22 cellular contexts compared by ENCODE assay signal in genomic region chr17:63437287-63438091, GRCh38. TPM values are rescaled to one million over a fixed set of nuclear protein-coding genes. Genes with fewer than 3 reads are reported as not detected.
A peak's percentile ranks its signal among the peaks of the same experiment; 100 is the strongest.
DNase-seq lines count a peak whose midpoint lies in the region; ATAC-seq and TF ChIP-seq lines count a peak whose summit lies in the region.
"Had no signal": no experiment of that assay in that cellular context is flagged by ENCODE, and none has a peak within 500 bp of the region (broad histone marks: within the 10 kb centered on the region; RNA-seq: fewer than 3 reads in every experiment).

No MANE protein-coding gene starts in this region.

- H3K4me3 Mint-ChIP-seq in activated naive CD4-positive, alpha-beta T cell treated with anti-CD3 and anti-CD28 coated beads, Interleukin-2, amount 10 ng/mL, durations not matched to agents 7 days and 5 days = no peak overlapping the region
- H3K4me3 Mint-ChIP-seq in stimulated activated effector memory CD8-positive, alpha-beta T cell treated with anti-CD3 and anti-CD28 coated beads, Interleukin-12 subunit alpha, Interleukin-12 subunit beta, amount 100 ng/mL, for 72 hours = no peak overlapping the region
- H3K4me3 Mint-ChIP-seq in activated naive CD8-positive, alpha-beta T cell treated with anti-CD3 and anti-CD28 coated beads for 36 hours = no peak overlapping the region
- H3K4me3 Mint-ChIP-seq: activated T-helper 17 cell treated with anti-CD3 and anti-CD28 coated beads, Interleukin-2, amount 50 U/mL, for 72 hours; memory B cell; nephron had no signal

- H3K36me3 ChIP-seq in prostate gland = no peaks in the 10 kb centered on the region
- H3K36me3 ChIP-seq: right atrium auricular region had no signal

- 78% methylated on average over 49 of the region's 55 CpGs for WGBS in prostate gland

- CTCF ChIA-PET in activated naive CD4-positive, alpha-beta T cell treated with anti-CD3 and anti-CD28 coated beads, Interleukin-2, amount 10 ng/mL, durations not matched to agents 7 days and 5 days (lab: Charles Lee) = interaction anchor here (1.1 to 18.5 kb wide), 4 partner anchors 7 to 174 kb away, joined by 4 to 273 read pairs (median 16); no protein-coding TSS in a partner anchor

- H3K36me3 Mint-ChIP-seq in activated naive CD4-positive, alpha-beta T cell treated with anti-CD3 and anti-CD28 coated beads, Interleukin-2, amount 10 ng/mL, durations not matched to agents 7 days and 5 days = peaks cover 3% of the 10 kb centered on the region
- H3K36me3 Mint-ChIP-seq in stimulated activated effector memory CD8-positive, alpha-beta T cell treated with anti-CD3 and anti-CD28 coated beads, Interleukin-12 subunit alpha, Interleukin-12 subunit beta, amount 100 ng/mL, for 72 hours = no peaks in the 10 kb centered on the region
- no peaks in the 10 kb centered on the region for H3K36me3 Mint-ChIP-seq in activated naive CD8-positive, alpha-beta T cell treated with anti-CD3 and anti-CD28 coated beads for 36 hours
- H3K36me3 Mint-ChIP-seq: memory B cell had no signal

- no peak for ATAC-seq in stimulated activated effector memory CD8-positive, alpha-beta T cell treated with anti-CD3 and anti-CD28 coated beads, Interleukin-12 subunit alpha, Interleukin-12 subunit beta, amount 100 ng/mL, for 72 hours
- ATAC-seq in stimulated activated naive CD8-positive, alpha-beta T cell treated with anti-CD3 and anti-CD28 coated beads, Interleukin-15, Interleukin-2, amounts not matched to agents 100 U/mL and 50 U/mL, for 24 hours = no peak
- ATAC-seq: activated T-helper 17 cell treated with anti-CD3 and anti-CD28 coated beads, Interleukin-2, amount 50 U/mL, for 72 hours had no signal

- intact Hi-C loops in prostate gland (cut with DNase I) = no loop called here

- peaks cover 60% of the 10 kb centered on the region for H3K4me1 Mint-ChIP-seq in activated naive CD4-positive, alpha-beta T cell treated with anti-CD3 and anti-CD28 coated beads, Interleukin-2, amount 10 ng/mL, durations not matched to agents 7 days and 5 days
- peaks cover 72% of the 10 kb centered on the region for H3K4me1 Mint-ChIP-seq in stimulated activated effector memory CD8-positive, alpha-beta T cell treated with anti-CD3 and anti-CD28 coated beads, Interleukin-12 subunit alpha, Interleukin-12 subunit beta, amount 100 ng/mL, for 72 hours
- peaks cover 20% of the 10 kb centered on the region for H3K4me1 Mint-ChIP-seq in activated naive CD8-positive, alpha-beta T cell treated with anti-CD3 and anti-CD28 coated beads for 36 hours

- H3K4me3 ChIP-seq in fibroblast of the aortic adventitia (ENCODE audit: low read depth, low read length) (peak overlapping the region; percentile 45), prostate gland (no peak overlapping the region)
- H3K4me3 ChIP-seq: coronary artery, SJSA1 had no signal

- peaks cover 34% of the 10 kb centered on the region for H3K4me1 ChIP-seq in prostate gland (replicated peaks)

- no peaks in the 10 kb centered on the region for H3K9me3 Mint-ChIP-seq in activated naive CD4-positive, alpha-beta T cell treated with anti-CD3 and anti-CD28 coated beads, Interleukin-2, amount 10 ng/mL, durations not matched to agents 7 days and 5 days
- H3K9me3 Mint-ChIP-seq in stimulated activated effector memory CD8-positive, alpha-beta T cell treated with anti-CD3 and anti-CD28 coated beads, Interleukin-12 subunit alpha, Interleukin-12 subunit beta, amount 100 ng/mL, for 72 hours = no peaks in the 10 kb centered on the region
- no peaks in the 10 kb centered on the region for H3K9me3 Mint-ChIP-seq in activated naive CD8-positive, alpha-beta T cell treated with anti-CD3 and anti-CD28 coated beads for 36 hours
- H3K9me3 Mint-ChIP-seq: activated T-helper 17 cell treated with anti-CD3 and anti-CD28 coated beads, Interleukin-2, amount 50 U/mL, for 72 hours; memory B cell; nephron had no signal

- H3K27me3 Mint-ChIP-seq in activated naive CD4-positive, alpha-beta T cell treated with anti-CD3 and anti-CD28 coated beads, Interleukin-2, amount 10 ng/mL, durations not matched to agents 7 days and 5 days = peaks cover 8% of the 10 kb centered on the region
- peaks cover 14% of the 10 kb centered on the region for H3K27me3 Mint-ChIP-seq in activated naive CD8-positive, alpha-beta T cell treated with anti-CD3 and anti-CD28 coated beads for 36 hours
- H3K27me3 Mint-ChIP-seq: activated T-helper 17 cell treated with anti-CD3 and anti-CD28 coated beads, Interleukin-2, amount 50 U/mL, for 72 hours had no signal

- no peak for DNase-seq in activated naive CD4-positive, alpha-beta T cell treated with anti-CD3 and anti-CD28 coated beads, Interleukin-2, amount 10 ng/mL, durations not matched to agents 7 days and 5 days
- DNase-seq in activated naive CD4-positive, alpha-beta T cell treated with anti-CD3 and anti-CD28 coated beads, Interleukin-2, amount 50 U/mL, for 16 hours = no peak
- DNase-seq in fibroblast of the aortic adventitia (ENCODE audit: low read depth) (peak; percentile 30), prostate gland (ENCODE audit: low spot score) (no peak)
- DNase-seq in stimulated activated effector memory CD8-positive, alpha-beta T cell treated with anti-CD3 and anti-CD28 coated beads, Interleukin-12 subunit alpha, Interleukin-12 subunit beta, amount 100 ng/mL, for 72 hours (ENCODE audit: low spot score in 2 of 2) = no peak
- DNase-seq in stimulated activated naive CD8-positive, alpha-beta T cell treated with anti-CD3 and anti-CD28 coated beads, Interleukin-15, Interleukin-2, amounts not matched to agents 100 U/mL and 50 U/mL, for 24 hours = no peak
- DNase-seq in activated naive CD8-positive, alpha-beta T cell treated with anti-CD3 and anti-CD28 coated beads for 36 hours = no peak
- DNase-seq: ACHN; activated CD4-positive, alpha-beta T cell treated with anti-CD3 and anti-CD28 coated beads, Interleukin-2, amount 50 U/mL, for 48 hours; amniotic stem cell; Caco-2; glutamatergic neuron; NCI-H1930; substantia nigra had no signal

- H3K27ac Mint-ChIP-seq in activated naive CD4-positive, alpha-beta T cell treated with anti-CD3 and anti-CD28 coated beads, Interleukin-2, amount 10 ng/mL, durations not matched to agents 7 days and 5 days = peak overlapping the region; percentile 72
- H3K27ac Mint-ChIP-seq in stimulated activated effector memory CD8-positive, alpha-beta T cell treated with anti-CD3 and anti-CD28 coated beads, Interleukin-12 subunit alpha, Interleukin-12 subunit beta, amount 100 ng/mL, for 72 hours = peak overlapping the region; percentile 48
- no peak overlapping the region for H3K27ac Mint-ChIP-seq in activated naive CD8-positive, alpha-beta T cell treated with anti-CD3 and anti-CD28 coated beads for 36 hours
- H3K27ac Mint-ChIP-seq: activated T-helper 17 cell treated with anti-CD3 and anti-CD28 coated beads, Interleukin-2, amount 50 U/mL, for 72 hours; memory B cell; nephron had no signal

- TF ChIP-seq CTCF in VCaP (conservative IDR thresholded peaks at IDR 0.05) (no peak), fibroblast of the aortic adventitia (IDR thresholded peaks at IDR 0.05; ENCODE audit: insufficient read depth, low read length) (no peak), prostate gland (IDR thresholded peaks at IDR 0.05) (no peak)

- no peaks in the 10 kb centered on the region for H3K9me3 ChIP-seq in prostate gland
- H3K9me3 ChIP-seq: Caco-2, right atrium auricular region, SJSA1 had no signal

- H3K27ac ChIP-seq in VCaP = peak overlapping the region; percentile 88
- H3K27ac ChIP-seq in prostate gland = peak overlapping the region in 1 of 2 donors; percentile 90
- H3K27ac ChIP-seq: coronary artery, SJSA1 had no signal

- H3K27me3 ChIP-seq in prostate gland (replicated peaks; ENCODE audit: insufficient read depth) = no peaks in the 10 kb centered on the region
- H3K27me3 ChIP-seq: right atrium auricular region, SJSA1 had no signal

- TF ChIP-seq POLR2A in prostate gland (IDR thresholded peaks at IDR 0.05) = no peak

RNA-seq across cellular contexts. Expression of gene CYB561, which starts 8.6 kb away (rescaled TPM):
- total RNA-seq in fibroblast of the aortic adventitia (ENCODE audit: low replicate concordance) (16.4 and 29.5 TPM in 2 replicates), prostate gland (100 to 1,000 TPM in 1 of 2 donors, 10 to 100 TPM in 1; 76.9 to 170 TPM)
- 1 to 10 TPM; 1.1 to 2.2 TPM for total RNA-seq in activated naive CD8-positive, alpha-beta T cell treated with anti-CD3 and anti-CD28 coated beads for 36 hours
- total RNA-seq: G401 had no signal

RNA-seq across cellular contexts. Expression of gene ACE, which starts 39.4 kb away (rescaled TPM):
- total RNA-seq in fibroblast of the aortic adventitia (ENCODE audit: low replicate concordance) = 16.9 and 24.3 TPM in 2 replicates
- total RNA-seq in prostate gland = 10 to 100 TPM; 42.8 to 54.6 TPM
- total RNA-seq in activated naive CD8-positive, alpha-beta T cell treated with anti-CD3 and anti-CD28 coated beads for 36 hours = not detected

Comparison
In these comparisons a context has a peak if more than half of its experiments do, and no peak if none do; other contexts are left out.
1. RNA of gene ACE, which starts 39.4 kb away (total RNA-seq): 42.8 to 54.6 TPM in prostate gland and 16.9 to 24.3 TPM in fibroblast of the aortic adventitia; not detected in activated naive CD8-positive, alpha-beta T cell treated with anti-CD3 and anti-CD28 coated beads for 36 hours; every median in the first group is over 10 times any median in the second.